20 cellular contexts compared by ENCODE assay signal in genomic region chr3:144296808-144297207, GRCh38.
DNase-seq lines count a peak whose midpoint lies in the region; ATAC-seq and TF ChIP-seq lines count a peak whose summit lies in the region.
"Had no signal": no experiment of that assay in that cellular context is flagged by ENCODE, and none has a peak within 500 bp of the region (broad histone marks: within the 10 kb centered on the region; RNA-seq: fewer than 3 reads in every experiment).

No MANE protein-coding gene starts in this region.

- peak overlapping the region; percentile 39 to 60 for H3K27ac Mint-ChIP-seq in natural killer cell treated with Interleukin-12 subunit alpha and Interleukin-12 subunit beta and Interleukin-15 and Interleukin-18, amount 100 ng/mL, for 72 hours
- H3K27ac Mint-ChIP-seq in natural killer cell, result no peak overlapping the region
- H3K27ac Mint-ChIP-seq in mesothelial cell of epicardium, result no peak overlapping the region

- TF ChIP-seq CTCF in natural killer cell (IDR thresholded peaks at IDR 0.05) (no peak), mesothelial cell of epicardium (IDR thresholded peaks at IDR 0.05; ENCODE audit: unreplicated experiment) (no peak)

- peaks cover 0 to 15% of the 10 kb centered on the region in 2 donors for H3K27me3 Mint-ChIP-seq in natural killer cell treated with Interleukin-12 subunit alpha and Interleukin-12 subunit beta and Interleukin-15 and Interleukin-18, amount 100 ng/mL, for 72 hours
- H3K27me3 Mint-ChIP-seq in natural killer cell (ENCODE audit: low read depth in 2 of 2), result no peaks in the 10 kb centered on the region
- peaks cover 1% of the 10 kb centered on the region for H3K27me3 Mint-ChIP-seq in mesothelial cell of epicardium (ENCODE audit: low read depth)
- H3K27me3 Mint-ChIP-seq: CD4-positive, alpha-beta memory T cell had no signal

- peaks cover 13 to 23% of the 10 kb centered on the region in 2 donors for H3K4me1 Mint-ChIP-seq in natural killer cell treated with Interleukin-12 subunit alpha and Interleukin-12 subunit beta and Interleukin-15 and Interleukin-18, amount 100 ng/mL, for 72 hours (ENCODE audit: low read depth in 2 of 2)
- H3K4me1 Mint-ChIP-seq in natural killer cell (peaks cover 0 to 8% of the 10 kb centered on the region in 2 donors), mesothelial cell of epicardium (peaks cover 15% of the 10 kb centered on the region)

- peaks cover 5% of the 10 kb centered on the region for H3K36me3 Mint-ChIP-seq in natural killer cell treated with Interleukin-12 subunit alpha and Interleukin-12 subunit beta and Interleukin-15 and Interleukin-18, amount 100 ng/mL, for 72 hours
- H3K36me3 Mint-ChIP-seq in natural killer cell (no peaks in the 10 kb centered on the region), mesothelial cell of epicardium (peaks cover 5% of the 10 kb centered on the region)
- H3K36me3 Mint-ChIP-seq: CD4-positive, alpha-beta memory T cell had no signal

- H3K4me3 Mint-ChIP-seq in natural killer cell treated with Interleukin-12 subunit alpha and Interleukin-12 subunit beta and Interleukin-15 and Interleukin-18, amount 100 ng/mL, for 72 hours, result peak overlapping the region; percentile 41
- H3K4me3 Mint-ChIP-seq in natural killer cell (no peak overlapping the region), mesothelial cell of epicardium (no peak overlapping the region)
- H3K4me3 Mint-ChIP-seq: CD4-positive, alpha-beta memory T cell had no signal

- ATAC-seq in natural killer cell treated with Interleukin-12 subunit alpha and Interleukin-12 subunit beta and Interleukin-15 and Interleukin-18, amount 100 ng/mL, for 72 hours, result peak in 1 of 2 donors; percentile 63
- no peak for ATAC-seq in natural killer cell
- ATAC-seq in GM21390 (IDR thresholded peaks at IDR 0.05; ENCODE audit: unreplicated experiment), result peak; percentile 41
- peak; percentile 41 for ATAC-seq in HG03432 (IDR thresholded peaks at IDR 0.05; ENCODE audit: unreplicated experiment)
- ATAC-seq: PC-3 had no signal

- no peaks in the 10 kb centered on the region for H3K9me3 Mint-ChIP-seq in natural killer cell treated with Interleukin-12 subunit alpha and Interleukin-12 subunit beta and Interleukin-15 and Interleukin-18, amount 100 ng/mL, for 72 hours
- H3K9me3 Mint-ChIP-seq in natural killer cell, result peaks cover 2 to 6% of the 10 kb centered on the region in 2 donors
- H3K9me3 Mint-ChIP-seq in mesothelial cell of epicardium, result peaks cover 38% of the 10 kb centered on the region

- DNase-seq in natural killer cell treated with Interleukin-12 subunit alpha and Interleukin-12 subunit beta and Interleukin-15 and Interleukin-18, amount 100 ng/mL, for 72 hours (ENCODE audit: low spot score), result no peak
- no peak for DNase-seq in natural killer cell
- no peak for DNase-seq in nucleus accumbens (lab: John Stamatoyannopoulos, UW)
- DNase-seq in mesothelial cell of epicardium (ENCODE audit: low spot score in 2 of 2, unreplicated experiment in 2 of 2), result no peak
- DNase-seq in KG1 (lab: John Stamatoyannopoulos, UW), result no peak
- DNase-seq in NCI-H345 treated with DMSO at 0.1 percent for 48 hours (lab: John Stamatoyannopoulos, UW; ENCODE audit: unreplicated experiment), result no peak
- DNase-seq: 8988T, GM23248, HCEC 1CT, IMR-90, NCI-H1417 treated with DMSO at 0.1 percent for 48 hours, NCI-H1930, NCI-H446, NCI-H748 treated with DMSO at 0.1 percent for 48 hours, PC-3, SJCRH30, T-helper 2 cell had no signal

- intact Hi-C loops in natural killer cell (cut with micrococcal nuclease), result no loop called here

Comparison
In these comparisons a context has a peak if more than half of its experiments do, and no peak if none do; other contexts are left out.
1. H3K27ac Mint-ChIP-seq: peak in natural killer cell treated with Interleukin-12 subunit alpha and Interleukin-12 subunit beta and Interleukin-15 and Interleukin-18, amount 100 ng/mL, for 72 hours (2 of 2); none in natural killer cell (0 of 2) and mesothelial cell of epicardium (single experiment).
2. ATAC-seq: peak in GM21390 (single experiment) and HG03432 (single experiment); none in natural killer cell (0 of 3).